In the genomic region with DNA sequence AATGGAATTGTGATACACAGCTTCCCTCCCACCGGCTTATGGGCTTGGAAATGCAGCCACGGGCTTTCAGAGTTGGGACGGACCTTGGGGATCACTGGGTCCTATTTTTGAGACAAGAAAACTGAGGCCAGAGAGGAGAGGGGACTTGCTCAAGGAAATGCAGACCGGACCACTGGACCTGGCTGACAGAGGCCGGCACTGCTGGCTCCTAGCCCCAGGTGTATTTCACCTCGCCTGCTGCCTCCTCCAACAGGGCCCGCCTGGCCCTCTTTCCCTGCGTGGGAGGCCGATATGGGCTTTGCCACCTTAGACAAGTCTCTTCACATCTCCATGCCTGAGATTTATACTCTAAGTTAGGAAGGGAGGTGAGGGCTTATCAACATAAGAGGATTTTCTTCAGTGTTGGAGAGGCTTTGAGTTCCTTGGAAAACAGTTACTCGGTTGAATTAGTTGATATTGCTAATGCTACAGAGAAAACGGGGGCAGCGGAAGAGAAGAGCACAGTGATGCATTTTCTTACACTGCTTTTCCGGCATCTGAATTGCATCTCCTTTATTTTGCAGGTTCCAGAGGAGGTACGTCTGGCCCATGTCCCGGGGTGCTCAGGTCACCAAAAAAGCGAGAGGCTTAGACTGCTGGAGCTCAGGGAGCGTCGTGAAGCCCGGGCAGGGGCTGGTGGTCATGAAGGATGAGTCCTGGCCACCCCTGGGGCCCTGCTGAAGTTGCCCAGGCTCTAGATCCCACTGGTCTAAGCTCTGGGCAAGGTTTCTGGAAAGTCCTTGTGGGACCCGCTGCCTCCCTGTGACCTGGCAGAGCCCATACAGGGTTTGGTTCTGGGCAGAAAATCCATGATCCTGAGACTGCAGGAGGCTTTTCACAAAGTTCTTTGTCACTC, we compare ENCODE assay signal across 2 cellular contexts.
A peak's percentile ranks its signal among the peaks of the same experiment; 100 is the strongest.
TF ChIP-seq lines count a peak whose summit lies in the region.

No MANE protein-coding gene starts in this region.

TF ChIP-seq in IMR-90, 13 proteins besides CTCF, POLR2A, EP300 and RAD21:
- TF ChIP-seq NFE2L2 (IDR thresholded peaks at IDR 0.05; ENCODE audit: low read depth, low read length), result no peak
- TF ChIP-seq ELK1 (IDR thresholded peaks at IDR 0.05; ENCODE audit: borderline replicate concordance, low read depth, low read length), result no peak
- no peak for TF ChIP-seq FOS (IDR thresholded peaks at IDR 0.05; ENCODE audit: low read depth, low read length)
- TF ChIP-seq, protein P1, sequence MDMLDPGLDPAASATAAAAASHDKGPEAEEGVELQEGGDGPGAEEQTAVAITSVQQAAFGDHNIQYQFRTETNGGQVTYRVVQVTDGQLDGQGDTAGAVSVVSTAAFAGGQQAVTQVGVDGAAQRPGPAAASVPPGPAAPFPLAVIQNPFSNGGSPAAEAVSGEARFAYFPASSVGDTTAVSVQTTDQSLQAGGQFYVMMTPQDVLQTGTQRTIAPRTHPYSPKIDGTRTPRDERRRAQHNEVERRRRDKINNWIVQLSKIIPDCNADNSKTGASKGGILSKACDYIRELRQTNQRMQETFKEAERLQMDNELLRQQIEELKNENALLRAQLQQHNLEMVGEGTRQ (IDR thresholded peaks at IDR 0.05; ENCODE audit: low read depth, low read length), result no peak
- no peak for TF ChIP-seq CEBPB (IDR thresholded peaks at IDR 0.05; ENCODE audit: low read depth, low read length)
- TF ChIP-seq MAZ (IDR thresholded peaks at IDR 0.05; ENCODE audit: borderline replicate concordance, low read depth, low read length), result no peak
- no peak for TF ChIP-seq BHLHE40 (IDR thresholded peaks at IDR 0.05; ENCODE audit: low read depth, low read length)
- no peak for TF ChIP-seq MAFK (IDR thresholded peaks at IDR 0.05; ENCODE audit: low read depth, low read length)
- TF ChIP-seq RFX5 (IDR thresholded peaks at IDR 0.05; ENCODE audit: low read depth, low read length), result no peak
- TF ChIP-seq RCOR1 (IDR thresholded peaks at IDR 0.05; ENCODE audit: insufficient replicate concordance, low read length), result no peak
- TF ChIP-seq MXI1 (IDR thresholded peaks at IDR 0.05; ENCODE audit: borderline replicate concordance, low read depth, low read length), result no peak
TF ChIP-seq in IMR-90: peak in this region for 0.

TF ChIP-seq in K562, 482 proteins besides CTCF, POLR2A, EP300 and RAD21:
- TF ChIP-seq ZKSCAN3 (CRISPR knock-in tag; IDR thresholded peaks at IDR 0.05) (no peak), POLR2AphosphoS2 (IDR thresholded peaks at IDR 0.05; ENCODE audit: low read length) (peak; percentile 24; the same call in 1 of the 2 replicates), POLR2G (IDR thresholded peaks at IDR 0.05; ENCODE audit: low read depth, low read length) (peak; percentile 28; the same call in 1 of the 2 replicates)
